In the genomic region with DNA sequence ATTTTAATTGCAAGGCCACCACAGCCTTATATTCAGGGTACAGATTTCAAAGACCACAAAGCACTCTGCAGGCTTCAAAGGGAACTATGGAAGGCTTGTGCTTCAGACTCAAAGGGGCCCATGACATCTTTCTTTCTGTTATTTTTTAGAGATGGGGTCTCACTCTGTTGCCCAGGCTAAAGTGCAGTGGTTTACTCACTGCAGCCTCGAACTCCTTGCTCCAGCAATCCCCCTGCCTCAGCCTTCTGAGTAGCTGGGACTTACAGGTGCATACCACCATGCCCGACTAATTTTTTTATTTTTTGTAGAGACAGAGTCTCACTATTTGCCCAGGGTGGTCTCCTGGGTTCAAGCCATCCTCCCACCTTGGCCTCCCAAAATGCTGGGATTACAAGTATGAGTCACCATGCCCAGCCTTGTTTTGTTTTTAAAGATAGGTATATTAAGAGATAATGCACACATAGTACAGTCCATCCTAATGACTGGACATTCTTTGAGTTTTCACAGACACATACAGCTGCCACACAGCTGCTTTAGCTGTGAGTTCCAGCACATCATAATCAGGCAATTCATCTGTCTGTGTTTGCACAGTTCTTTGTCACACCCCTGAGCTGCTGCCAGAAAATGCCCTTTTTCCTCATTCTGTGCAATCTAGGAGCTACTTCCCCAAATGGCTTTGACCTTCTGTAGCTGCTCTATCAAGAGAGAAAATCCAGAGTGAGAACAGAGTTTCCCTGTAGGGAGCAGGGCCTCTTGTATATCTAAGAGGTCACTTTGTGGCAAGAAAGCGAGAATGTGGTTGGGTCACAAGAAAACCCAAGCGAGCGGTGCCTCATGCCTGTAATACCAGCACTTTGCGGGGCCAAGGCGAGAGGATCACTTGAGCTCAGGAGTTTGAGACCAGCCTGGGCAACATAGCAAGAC, we compare ENCODE assay signal across 1 cellular context.
TF ChIP-seq lines count a peak whose summit lies in the region.

No MANE protein-coding gene starts in this region.

TF ChIP-seq in A549, 52 proteins besides CTCF, POLR2A, EP300 and RAD21 (continued from another document):
- TF ChIP-seq EHMT2 (IDR thresholded peaks at IDR 0.05; ENCODE audit: low read depth) (no peak), FOXS1 (CRISPR knock-in tag; IDR thresholded peaks at IDR 0.05) (no peak), FOSL2 (IDR thresholded peaks at IDR 0.05) (0 out of 2 replicates have a peak, but pooled peaks have one; percentile 47), FOSL2 (CRISPR knock-in tag; IDR thresholded peaks at IDR 0.05) (peak; percentile 71)
- TF ChIP-seq, protein P1, sequence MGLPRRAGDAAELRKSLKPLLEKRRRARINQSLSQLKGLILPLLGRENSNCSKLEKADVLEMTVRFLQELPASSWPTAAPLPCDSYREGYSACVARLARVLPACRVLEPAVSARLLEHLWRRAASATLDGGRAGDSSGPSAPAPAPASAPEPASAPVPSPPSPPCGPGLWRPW (IDR thresholded peaks at IDR 0.05) = no peak
